27 cellular contexts compared by ENCODE assay signal in the genomic region with DNA sequence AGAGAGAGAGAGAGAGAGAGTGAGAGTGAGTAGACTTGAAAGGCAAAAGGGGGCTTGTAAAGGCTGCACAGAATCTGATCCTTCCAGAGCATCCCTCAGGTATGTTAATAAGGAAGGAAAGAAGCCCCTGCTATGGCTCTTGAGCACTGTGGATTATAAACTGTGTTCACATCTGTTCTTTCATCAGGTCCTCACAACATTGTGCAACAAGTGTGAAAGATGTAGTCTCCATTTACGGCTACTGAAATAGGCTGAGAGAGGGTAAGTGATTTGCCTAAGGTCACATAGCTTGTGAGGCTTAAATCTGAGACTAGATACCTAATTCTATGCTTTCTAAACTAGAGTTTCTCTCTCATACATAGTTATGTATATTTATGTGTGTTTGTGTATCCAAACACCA.
"Had no signal": no experiment of that assay in that cellular context is flagged by ENCODE, and none has a peak within 500 bp of the region (broad histone marks: within the 10 kb centered on the region; RNA-seq: fewer than 3 reads in every experiment).

No MANE protein-coding gene starts in this region.

- DNase-seq: activated CD4-positive, alpha-beta T cell treated with anti-CD3 and anti-CD28 coated beads for 36 hours; activated CD4-positive, alpha-beta T cell treated with anti-CD3 and anti-CD28 coated beads, Interleukin-2, amount 50 U/mL, for 4 hours; activated CD4-positive, CD25-positive, alpha-beta regulatory T cell; activated CD8-positive, alpha-beta memory T cell treated with anti-CD3 and anti-CD28 coated beads for 24 hours; activated effector memory CD4-positive, alpha-beta T cell treated with anti-CD3 and anti-CD28 coated beads, Interleukin-2, amount 50 U/mL, for 16 hours; activated naive CD4-positive, alpha-beta T cell treated with anti-CD3 and anti-CD28 coated beads for 36 hours; activated naive CD8-positive, alpha-beta T cell treated with anti-CD3 and anti-CD28 coated beads for 36 hours; amniotic stem cell; brain microvascular endothelial cell; endodermal cell; hippocampal formation; kidney; left colon; mammary epithelial cell; naive B cell; occipital lobe; psoas muscle; spleen; stimulated activated naive CD4-positive, alpha-beta T cell treated with Interleukin-2 at 50 U/mL for 16 hours; T-helper 1 cell; testis; transverse colon had no signal

- H3K4me3 ChIP-seq: gastroesophageal sphincter, psoas muscle, spleen, testis, transverse colon had no signal

- H3K9ac ChIP-seq: parathyroid adenoma had no signal

- ATAC-seq: activated CD4-positive, alpha-beta T cell treated with anti-CD3 and anti-CD28 coated beads for 36 hours; esophagus mucosa; gastroesophageal sphincter; left colon; psoas muscle had no signal

- FAIRE-seq: astrocyte, kidney, urothelium cell line had no signal

- H3K27ac ChIP-seq: brain microvascular endothelial cell, gastroesophageal sphincter, parathyroid adenoma, psoas muscle, spleen, testis, transverse colon had no signal

- H3K4me1 ChIP-seq: gastroesophageal sphincter, parathyroid adenoma, psoas muscle, testis had no signal

- H3K9me3 ChIP-seq: gastroesophageal sphincter, psoas muscle, spleen, testis, transverse colon had no signal

- H3K36me3 ChIP-seq: brain microvascular endothelial cell, transverse colon had no signal

- H3K79me2 ChIP-seq: parathyroid adenoma had no signal

- H2AFZ ChIP-seq: parathyroid adenoma had no signal

- H3K27me3 ChIP-seq: brain microvascular endothelial cell, gastroesophageal sphincter, spleen, testis, transverse colon had no signal
